Comparison of ENCODE assay signal across 13 cellular contexts in genomic region chr2:187003038-187003543, GRCh38.
DNase-seq lines count a peak whose midpoint lies in the region; TF ChIP-seq lines count a peak whose summit lies in the region.
"Had no signal": no experiment of that assay in that cellular context is flagged by ENCODE, and none has a peak within 500 bp of the region (broad histone marks: within the 10 kb centered on the region; RNA-seq: fewer than 3 reads in every experiment).

No MANE protein-coding gene starts in this region.

- 90% methylated on average over 27 of the region's 32 CpGs for WGBS in suprapubic skin

- H3K27me3 Mint-ChIP-seq in activated T-cell treated with anti-CD3 and anti-CD28 coated beads, Interleukin-2, amount 50 U/mL, for 24 hours = peaks cover 2% of the 10 kb centered on the region
- no peaks in the 10 kb centered on the region for H3K27me3 Mint-ChIP-seq in CD4-positive, alpha-beta memory T cell

- H3K36me3 ChIP-seq in ascending aorta = no peaks in the 10 kb centered on the region
- no peaks in the 10 kb centered on the region for H3K36me3 ChIP-seq in left ventricle myocardium inferior
- H3K36me3 ChIP-seq in suprapubic skin = no peaks in the 10 kb centered on the region
- H3K36me3 ChIP-seq in CD4-positive, alpha-beta memory T cell (ENCODE audit: insufficient read depth, low read length) = no peaks in the 10 kb centered on the region
- H3K36me3 ChIP-seq: pancreas, stomach had no signal

- H3K4me3 Mint-ChIP-seq in activated T-cell treated with anti-CD3 and anti-CD28 coated beads, Interleukin-2, amount 50 U/mL, for 24 hours = peak overlapping the region; percentile 54
- H3K4me3 Mint-ChIP-seq in CD4-positive, alpha-beta memory T cell = peak overlapping the region in 1 of 8 donors; percentile 33
- H3K4me3 Mint-ChIP-seq: activated CD8-positive, alpha-beta T cell treated with anti-CD3 and anti-CD28 coated beads, Interleukin-2, amount 10 ng/mL, durations not matched to agents 7 days and 5 days had no signal

- no peaks in the 10 kb centered on the region for H3K36me3 Mint-ChIP-seq in activated T-cell treated with anti-CD3 and anti-CD28 coated beads, Interleukin-2, amount 50 U/mL, for 24 hours (ENCODE audit: low read depth)
- no peaks in the 10 kb centered on the region for H3K36me3 Mint-ChIP-seq in CD4-positive, alpha-beta memory T cell

- TF ChIP-seq POLR2A in suprapubic skin (IDR thresholded peaks at IDR 0.05) = no peak

- no peak for TF ChIP-seq EP300 in suprapubic skin (IDR thresholded peaks at IDR 0.05)

- TF ChIP-seq CTCF in ascending aorta (IDR thresholded peaks at IDR 0.05) (no peak), left ventricle myocardium inferior (IDR thresholded peaks at IDR 0.05; ENCODE audit: borderline replicate concordance) (no peak), suprapubic skin (IDR thresholded peaks at IDR 0.05) (no peak), RWPE1 (conservative IDR thresholded peaks at IDR 0.05; ENCODE audit: low read depth) (no peak)

- no peak for DNase-seq in activated T-cell treated with anti-CD3 and anti-CD28 coated beads, Interleukin-2, amount 50 U/mL, for 24 hours
- DNase-seq in activated T-cell treated with anti-CD3 and anti-CD28 coated beads, Interleukin-2, amount 50 U/mL, for 48 hours = no peak
- no peak for DNase-seq in ascending aorta (ENCODE audit: low spot score in 2 of 2)
- no peak for DNase-seq in left ventricle myocardium inferior
- DNase-seq in suprapubic skin (ENCODE audit: low spot score in 2 of 2) = no peak
- no peak for DNase-seq in DMS53 treated with DMSO at 0.1 percent for 48 hours (lab: John Stamatoyannopoulos, UW; ENCODE audit: unreplicated experiment)
- DNase-seq in RWPE1 (ENCODE audit: low spot score) = no peak
- DNase-seq in CD4-positive, alpha-beta memory T cell = no peak
- DNase-seq: activated CD8-positive, alpha-beta T cell treated with anti-CD3 and anti-CD28 coated beads, Interleukin-2, amount 10 ng/mL, durations not matched to agents 7 days and 5 days; erythroblast; NCI-H1105; stomach had no signal

- H3K27ac Mint-ChIP-seq in activated T-cell treated with anti-CD3 and anti-CD28 coated beads, Interleukin-2, amount 50 U/mL, for 24 hours = no peak overlapping the region
- peak overlapping the region in 1 of 7 donors; percentile 37 for H3K27ac Mint-ChIP-seq in CD4-positive, alpha-beta memory T cell
- H3K27ac Mint-ChIP-seq: activated CD8-positive, alpha-beta T cell treated with anti-CD3 and anti-CD28 coated beads, Interleukin-2, amount 10 ng/mL, durations not matched to agents 7 days and 5 days had no signal

- no peaks in the 10 kb centered on the region for H3K4me1 Mint-ChIP-seq in activated T-cell treated with anti-CD3 and anti-CD28 coated beads, Interleukin-2, amount 50 U/mL, for 24 hours (ENCODE audit: low read depth)
- no peaks in the 10 kb centered on the region for H3K4me1 Mint-ChIP-seq in CD4-positive, alpha-beta memory T cell

- H3K9me3 ChIP-seq in ascending aorta (no peaks in the 10 kb centered on the region), left ventricle myocardium inferior (replicated peaks) (peaks cover 24% of the 10 kb centered on the region), suprapubic skin (no peaks in the 10 kb centered on the region)
- no peaks in the 10 kb centered on the region for H3K9me3 ChIP-seq in CD4-positive, alpha-beta memory T cell (ENCODE audit: control insufficient read depth in 1 of 2, low read length in 2 of 2)
- H3K9me3 ChIP-seq: pancreas had no signal

- H3K4me1 ChIP-seq in ascending aorta (no peaks in the 10 kb centered on the region), left ventricle myocardium inferior (no peaks in the 10 kb centered on the region), suprapubic skin (no peaks in the 10 kb centered on the region)
- H3K4me1 ChIP-seq in CD4-positive, alpha-beta memory T cell (ENCODE audit: insufficient read depth, low read length) = no peaks in the 10 kb centered on the region
- H3K4me1 ChIP-seq: pancreas, stomach had no signal

- H3K9me3 Mint-ChIP-seq in activated T-cell treated with anti-CD3 and anti-CD28 coated beads, Interleukin-2, amount 50 U/mL, for 24 hours = no peaks in the 10 kb centered on the region
- peaks cover 0 to 4% (median under 1%) of the 10 kb centered on the region in 8 donors for H3K9me3 Mint-ChIP-seq in CD4-positive, alpha-beta memory T cell

- H3K27me3 ChIP-seq in ascending aorta = no peaks in the 10 kb centered on the region
- no peaks in the 10 kb centered on the region for H3K27me3 ChIP-seq in left ventricle myocardium inferior (ENCODE audit: low read depth)
- no peaks in the 10 kb centered on the region for H3K27me3 ChIP-seq in suprapubic skin
- H3K27me3 ChIP-seq in CD4-positive, alpha-beta memory T cell (ENCODE audit: insufficient read depth, low read length) = no peaks in the 10 kb centered on the region
- H3K27me3 ChIP-seq: pancreas, stomach had no signal

- POLR2A ChIA-PET in RWPE1 (lab: Yijun Ruan, JAX; ENCODE audit: low non-redundant PET) = no interaction called here
- POLR2A ChIA-PET in CD4-positive, alpha-beta memory T cell (lab: Charles Lee; ENCODE audit: partially characterized antibody) = no interaction called here

- CTCF ChIA-PET in RWPE1 (lab: Yijun Ruan, JAX) = no interaction called here
- CTCF ChIA-PET in CD4-positive, alpha-beta memory T cell (lab: Charles Lee; ENCODE audit: partially characterized antibody) = no interaction called here

- intact Hi-C loops in ascending aorta (cut with DNase I) = no loop called here
- intact Hi-C loops in left ventricle myocardium inferior (cut with micrococcal nuclease) = no loop called here
- intact Hi-C loops in CD4-positive, alpha-beta memory T cell (cut with micrococcal nuclease) = no loop called here

- H3K27ac ChIP-seq in ascending aorta = no peak overlapping the region
- no peak overlapping the region for H3K27ac ChIP-seq in left ventricle myocardium inferior (replicated peaks)
- H3K27ac ChIP-seq in suprapubic skin = no peak overlapping the region
- no peak overlapping the region for H3K27ac ChIP-seq in RWPE1
- no peak overlapping the region for H3K27ac ChIP-seq in CD4-positive, alpha-beta memory T cell (ENCODE audit: low read depth, low read length)
- H3K27ac ChIP-seq: pancreas, stomach had no signal

- H3K4me3 ChIP-seq in ascending aorta (peak overlapping the region; percentile 4 to 23), left ventricle myocardium inferior (peak overlapping the region; percentile 59), suprapubic skin (peak overlapping the region; percentile 17)
- H3K4me3 ChIP-seq in CD4-positive, alpha-beta memory T cell (ENCODE audit: low read length in 2 of 2) = no peak overlapping the region

Comparison
In these comparisons a context has a peak if more than half of its experiments do, and no peak if none do; other contexts are left out.
1. H3K4me3 ChIP-seq: peak in ascending aorta (2 of 2), left ventricle myocardium inferior (single experiment) and suprapubic skin (single experiment); none in CD4-positive, alpha-beta memory T cell (0 of 2).